Comparison of ENCODE assay signal across 9 cellular contexts in genomic region chr20:38426006-38426405, GRCh38. TPM values are rescaled to one million over a fixed set of nuclear protein-coding genes. Genes with fewer than 3 reads are reported as not detected.
A peak's percentile ranks its signal among the peaks of the same experiment; 100 is the strongest.
DNase-seq lines count a peak whose midpoint lies in the region; ATAC-seq, FAIRE-seq and TF ChIP-seq lines count a peak whose summit lies in the region.
"Had no signal": no experiment of that assay in that cellular context is flagged by ENCODE, and none has a peak within 500 bp of the region (broad histone marks: within the 10 kb centered on the region; RNA-seq: fewer than 3 reads in every experiment).

No MANE protein-coding gene starts in this region.

- H3K36me3 ChIP-seq in PC-3 (ENCODE audit: low read depth, low read length) (peaks cover 85% of the 10 kb centered on the region), endothelial cell of umbilical vein (ENCODE audit: control insufficient read depth in 2 of 2, extremely low read depth in 1 of 2, insufficient read depth in 2 of 2, low read length in 2 of 2) (peaks cover 45 to 76% of the 10 kb centered on the region in 2 experiments)

- peak overlapping the region; percentile 10; the same call in 1 of the 2 replicates for H3K27ac ChIP-seq in PC-3 (ENCODE audit: low read length)
- no peak overlapping the region for H3K27ac ChIP-seq in endothelial cell of umbilical vein (ENCODE audit: insufficient read depth, low read depth, low read length)

- no peaks in the 10 kb centered on the region for H3K27me3 Mint-ChIP-seq in mesothelial cell of epicardium (ENCODE audit: low read depth)
- H3K27me3 Mint-ChIP-seq: stimulated activated naive B cell treated with anti-CD40 and anti-IgM and Interleukin-4, amounts not matched to agents 10 μg/mL and 1 μg/mL and 100 μg/mL, for 72 hours had no signal

- peaks cover 25% of the 10 kb centered on the region for H3K4me1 ChIP-seq in PC-3 (ENCODE audit: insufficient read depth, low read length)
- H3K4me1 ChIP-seq in endothelial cell of umbilical vein (ENCODE audit: control insufficient read depth, extremely low read depth, insufficient read depth, low read length), result peaks cover 10% of the 10 kb centered on the region

- no peaks in the 10 kb centered on the region for H3K9me1 ChIP-seq in endothelial cell of umbilical vein (replicated peaks; ENCODE audit: control insufficient read depth, extremely low read depth, insufficient read depth, low read length)

- no peak overlapping the region for H3K27ac Mint-ChIP-seq in mesothelial cell of epicardium

- H4K20me1 ChIP-seq in PC-3 (ENCODE audit: low read length) (peaks cover 85% of the 10 kb centered on the region), endothelial cell of umbilical vein (replicated peaks; ENCODE audit: control insufficient read depth, extremely low read depth, insufficient read depth, low read length) (no peaks in the 10 kb centered on the region)

- BruUV-seq in PC-3 (replicated peaks; lab: Mats Ljungman, UMichigan), result no TSS peak
- BruUV-seq in endothelial cell of umbilical vein (replicated peaks; lab: Mats Ljungman, UMichigan), result no TSS peak

- H3K79me2 ChIP-seq in PC-3 (ENCODE audit: low read length) (peaks cover 85% of the 10 kb centered on the region), endothelial cell of umbilical vein (ENCODE audit: control insufficient read depth, insufficient read depth, low read length) (peaks cover 81% of the 10 kb centered on the region)

- H3K36me3 Mint-ChIP-seq in mesothelial cell of epicardium, result peaks cover 53% of the 10 kb centered on the region

- no peak overlapping the region for H3K4me3 Mint-ChIP-seq in mesothelial cell of epicardium
- H3K4me3 Mint-ChIP-seq: stimulated activated naive B cell treated with anti-CD40 and anti-IgM and Interleukin-4, amounts not matched to agents 10 μg/mL and 1 μg/mL and 100 μg/mL, for 72 hours had no signal

- H3K9me3 ChIP-seq in PC-3 (ENCODE audit: low read length) (no peaks in the 10 kb centered on the region), endothelial cell of umbilical vein (replicated peaks; ENCODE audit: control insufficient read depth, insufficient read depth, low read length) (no peaks in the 10 kb centered on the region)

- no peak for TF ChIP-seq CTCF in PC-3 (conservative IDR thresholded peaks at IDR 0.05; ENCODE audit: low read depth, low read length)
- TF ChIP-seq CTCF in endothelial cell of umbilical vein (IDR thresholded peaks at IDR 0.05; ENCODE audit: extremely low read depth in 1 of 2, insufficient read depth in 1 of 2, low read depth in 1 of 2, low read length in 2 of 2), result no peak
- TF ChIP-seq CTCF in mesothelial cell of epicardium (IDR thresholded peaks at IDR 0.05; ENCODE audit: unreplicated experiment), result no peak

- no peaks in the 10 kb centered on the region for H3K9me3 Mint-ChIP-seq in mesothelial cell of epicardium
- H3K9me3 Mint-ChIP-seq: stimulated activated naive B cell treated with anti-CD40 and anti-IgM and Interleukin-4, amounts not matched to agents 10 μg/mL and 1 μg/mL and 100 μg/mL, for 72 hours had no signal

- POLR2A ChIA-PET in PC-3 (lab: Charles Lee; ENCODE audit: unreplicated experiment), result interaction anchor here (0.6 to 0.7 kb wide), 4 partner anchors 12 to 874 kb away, joined by 3 to 24 read pairs (median 10); partner anchors contain the start of gene DHX35
- POLR2A ChIA-PET in endothelial cell of umbilical vein (lab: Charles Lee), result interaction anchor here (0.7 kb wide), 1 partner anchor 8 kb away, joined by 3 read pairs; no protein-coding TSS in a partner anchor

- H3K9ac ChIP-seq in PC-3 (ENCODE audit: low read length) (no peak overlapping the region), endothelial cell of umbilical vein (replicated peaks; ENCODE audit: extremely low read depth, insufficient read depth, low read length) (no peak overlapping the region)

- H3K9me2 ChIP-seq in PC-3 (replicated peaks; ENCODE audit: low read length), result no peaks in the 10 kb centered on the region

- intact Hi-C loops in PC-3 (cut with micrococcal nuclease), result no loop called here
- intact Hi-C loops in endothelial cell of umbilical vein (cut with micrococcal nuclease), result no loop called here

- H3K4me2 ChIP-seq in PC-3 (ENCODE audit: low read length) (no peak overlapping the region), endothelial cell of umbilical vein (ENCODE audit: insufficient read depth, low read length) (no peak overlapping the region)

- H3K4me1 Mint-ChIP-seq in mesothelial cell of epicardium, result peaks cover 4% of the 10 kb centered on the region

- CTCF ChIA-PET in PC-3 (lab: Charles Lee) (interaction anchor here (0.6 to 0.7 kb wide), 2 partner anchors 307 to 333 kb away, joined by 3 to 6 read pairs; no protein-coding TSS in a partner anchor), endothelial cell of umbilical vein (lab: Charles Lee) (interaction anchor here (0.9 to 2.1 kb wide), 3 partner anchors 9 to 59 kb away, joined by 3 to 20 read pairs (median 7); partner anchors contain the start of genes RALGAPB and SNHG17)

- FAIRE-seq in endothelial cell of umbilical vein (lab: Jason Lieb, UNC), result peak; percentile 55

- no peak for TF ChIP-seq POLR2A in endothelial cell of umbilical vein (IDR thresholded peaks at IDR 0.05; ENCODE audit: low read depth, low read length)

- H3F3A ChIP-seq in PC-3 (ENCODE audit: low read length, unreplicated experiment), result peaks cover 5% of the 10 kb centered on the region

- H2AFZ ChIP-seq in PC-3 (ENCODE audit: low read length), result no peak overlapping the region
- H2AFZ ChIP-seq in endothelial cell of umbilical vein (ENCODE audit: low read depth, low read length), result no peak overlapping the region

- H3K27me3 ChIP-seq in PC-3 (ENCODE audit: low read length) (no peaks in the 10 kb centered on the region), endothelial cell of umbilical vein (ENCODE audit: control insufficient read depth in 2 of 2, insufficient read depth in 2 of 2, low read length in 2 of 2) (no peaks in the 10 kb centered on the region)
- H3K27me3 ChIP-seq: dorsolateral prefrontal cortex had no signal

- dilution Hi-C loops in endothelial cell of umbilical vein (cut with MboI; ENCODE audit: extremely low pct_ligation_motif_present, low sequenced_read_pairs), result no loop called here

- DNase-seq in GOT3 (lab: John Stamatoyannopoulos, UW) (peak; percentile 43), PC-3 (peak; percentile 80), endothelial cell of umbilical vein (ENCODE audit: low read depth, low spot score) (no peak), mesothelial cell of epicardium (ENCODE audit: low spot score in 2 of 2, unreplicated experiment in 2 of 2) (no peak), NCI-H2029 (lab: John Stamatoyannopoulos, UW) (no peak), SHP77 treated with DMSO at 0.1 percent for 48 hours (lab: John Stamatoyannopoulos, UW) (no peak)
- peak; percentile 19 for DNase-seq in stimulated activated CD4-positive, alpha-beta T cell treated with anti-CD3 and anti-CD28 coated beads, Interleukin-2, amount 100 ng/mL, for 4 hours (ENCODE audit: low read depth)
- DNase-seq: stimulated activated naive B cell treated with anti-CD40 and anti-IgM and Interleukin-4, amounts not matched to agents 10 μg/mL and 1 μg/mL and 100 μg/mL, for 72 hours had no signal

- H3K4me3 ChIP-seq in PC-3 (ENCODE audit: low read length) (no peak overlapping the region), endothelial cell of umbilical vein (replicated peaks in 1 of 3; ENCODE audit: insufficient read depth in 1 of 3, low read depth in 1 of 3, low read length in 3 of 3) (no peak overlapping the region)
- H3K4me3 ChIP-seq: dorsolateral prefrontal cortex had no signal

- ATAC-seq in PC-3, result peak; percentile 87

TF ChIP-seq in endothelial cell of umbilical vein, 7 proteins besides CTCF, POLR2A, EP300 and RAD21:
- TF ChIP-seq EZH2 (IDR thresholded peaks at IDR 0.05; ENCODE audit: borderline replicate concordance, low read depth, low read length, severe bottlenecking) (no peak), FOS (IDR thresholded peaks at IDR 0.05; ENCODE audit: borderline replicate concordance, insufficient read depth, low read length) (no peak), GATA2 (IDR thresholded peaks at IDR 0.05; ENCODE audit: insufficient read depth, insufficient read length, low read depth, low read length) (no peak), POLR2AphosphoS5 (IDR thresholded peaks at IDR 0.05; ENCODE audit: insufficient read depth, low read depth, low read length) (no peak), MAX (IDR thresholded peaks at IDR 0.05; ENCODE audit: insufficient read depth, insufficient read length) (no peak), JUN (IDR thresholded peaks at IDR 0.05; ENCODE audit: borderline replicate concordance, insufficient read depth, insufficient read length, low read depth) (no peak), MYC (IDR thresholded peaks at IDR 0.05; ENCODE audit: low read depth, low read length) (no peak)

RNA-seq across cellular contexts. Expression of gene SNHG17, which starts 9.1 kb away (rescaled TPM):
- total RNA-seq in PC-3 (2014; rRNA removed) (52.0 and 62.0 TPM in 2 replicates), endothelial cell of umbilical vein (39.6 and 94.0 TPM in 2 replicates), mesothelial cell of epicardium (49.4 to 54.0 TPM (median 51.1 TPM) in 3 replicates)
- 33.2 and 39.4 TPM in 2 replicates for polyA plus RNA-seq in endothelial cell of umbilical vein
- 36.8 and 39.9 TPM in 2 replicates for polyA plus RNA-seq in endothelial cell of umbilical vein (2011; cell fraction: cytosol; rRNA removed)
- polyA plus RNA-seq in endothelial cell of umbilical vein (2011; cell fraction: nucleus; rRNA removed), result 94.5 and 98.9 TPM in 2 replicates
- polyA plus RNA-seq in endothelial cell of umbilical vein (2012), result 32.0 and 34.1 TPM in 2 replicates
- polyA minus RNA-seq in endothelial cell of umbilical vein, result 18.6 and 19.1 TPM in 2 replicates
- 46.9 TPM for polyA minus RNA-seq in endothelial cell of umbilical vein (2011; cell fraction: cytosol; rRNA and poly(A)+ RNA removed)
- polyA minus RNA-seq in endothelial cell of umbilical vein (2011; cell fraction: nucleus; rRNA and poly(A)+ RNA removed), result 23.9 and 29.1 TPM in 2 replicates

RNA-seq across cellular contexts. Expression of gene RALGAPB, which starts 46.6 kb away (rescaled TPM):
- total RNA-seq in PC-3 (2014; rRNA removed) (28.0 and 30.4 TPM in 2 replicates), endothelial cell of umbilical vein (36.4 and 38.7 TPM in 2 replicates), mesothelial cell of epicardium (42.2 to 45.4 TPM (median 43.5 TPM) in 3 replicates)
- polyA plus RNA-seq in endothelial cell of umbilical vein, result 10.8 and 12.8 TPM in 2 replicates
- polyA plus RNA-seq in endothelial cell of umbilical vein (2011; cell fraction: cytosol; rRNA removed), result 9.6 and 10.4 TPM in 2 replicates
- polyA plus RNA-seq in endothelial cell of umbilical vein (2011; cell fraction: nucleus; rRNA removed), result 73.7 and 85.7 TPM in 2 replicates
- polyA plus RNA-seq in endothelial cell of umbilical vein (2012), result 26.9 and 31.5 TPM in 2 replicates
- polyA minus RNA-seq in endothelial cell of umbilical vein, result 51.7 and 62.2 TPM in 2 replicates
- 16.0 TPM for polyA minus RNA-seq in endothelial cell of umbilical vein (2011; cell fraction: cytosol; rRNA and poly(A)+ RNA removed)
- polyA minus RNA-seq in endothelial cell of umbilical vein (2011; cell fraction: nucleus; rRNA and poly(A)+ RNA removed), result 81.9 and 120 TPM in 2 replicates

Comparison
In these comparisons a context has a peak if more than half of its experiments do, and no peak if none do; other contexts are left out.
1. DNase-seq: peak in GOT3 (single experiment), PC-3 (single experiment) and stimulated activated CD4-positive, alpha-beta T cell treated with anti-CD3 and anti-CD28 coated beads, Interleukin-2, amount 100 ng/mL, for 4 hours (single experiment); none in endothelial cell of umbilical vein (single experiment), mesothelial cell of epicardium (0 of 2), NCI-H2029 (single experiment) and SHP77 treated with DMSO at 0.1 percent for 48 hours (single experiment).